Comparison of ENCODE assay signal across 8 cellular contexts in genomic region chr12:32139064-32139421, GRCh38. TPM values are rescaled to one million over a fixed set of nuclear protein-coding genes. Genes with fewer than 3 reads are reported as not detected.
DNase-seq lines count a peak whose midpoint lies in the region; ATAC-seq and TF ChIP-seq lines count a peak whose summit lies in the region.

No MANE protein-coding gene starts in this region.

- 32 to 50% (median 42%) methylated on average over 2 of the region's 2 CpGs for whole genome bisulfite sequencing in heart left ventricle, 4 donors

- H3K9me3 Mint-ChIP-seq in endothelial cell (ENCODE audit: unreplicated experiment): no peaks in the 10 kb centered on the region

- H3K27ac Mint-ChIP-seq in endothelial cell (ENCODE audit: unreplicated experiment): peak overlapping the region; percentile 96

- TF ChIP-seq POLR2A in heart left ventricle (IDR thresholded peaks at IDR 0.05): no peak

- intact Hi-C loops in heart left ventricle (cut with DNase I): no loop called here
- intact Hi-C loops in cardiac septum (cut with DNase I): no loop called here

- H3K4me3 ChIP-seq in heart left ventricle: peak overlapping the region in 10 of 12 donors; percentile 27 to 59 (median 46)
- peak overlapping the region; percentile 13 for H3K4me3 ChIP-seq in NT2/D1 (ENCODE audit: insufficient read length, low read depth)
- peak overlapping the region; percentile 37 for H3K4me3 ChIP-seq in rectal smooth muscle tissue (ENCODE audit: low read length)

- H3K27ac ChIP-seq in heart left ventricle: peak overlapping the region in 3 of 12 donors; percentile 28 to 52 (median 42)
- no peak overlapping the region for H3K27ac ChIP-seq in rectal smooth muscle tissue (ENCODE audit: low read depth, low read length)

- H3K4me1 Mint-ChIP-seq in endothelial cell (ENCODE audit: unreplicated experiment): peaks cover 41% of the 10 kb centered on the region

- H3K27me3 ChIP-seq in heart left ventricle (no peaks in the 10 kb centered on the region), NT2/D1 (ENCODE audit: insufficient read depth, insufficient read length) (no peaks in the 10 kb centered on the region), rectal smooth muscle tissue (ENCODE audit: control insufficient read depth, insufficient read depth, low read length) (no peaks in the 10 kb centered on the region)

- TF ChIP-seq CTCF in heart left ventricle (IDR thresholded peaks at IDR 0.05) (no peak), endothelial cell (IDR thresholded peaks at IDR 0.05; ENCODE audit: unreplicated experiment) (no peak)

- H3K4me3 Mint-ChIP-seq in endothelial cell (ENCODE audit: unreplicated experiment): peak overlapping the region; percentile 78

- H3K27me3 Mint-ChIP-seq in endothelial cell (ENCODE audit: unreplicated experiment): no peaks in the 10 kb centered on the region

- H3K4me1 ChIP-seq in heart left ventricle: peaks cover 0 to 24% (median 6%) of the 10 kb centered on the region in 12 donors
- peaks cover 2% of the 10 kb centered on the region for H3K4me1 ChIP-seq in NT2/D1 (ENCODE audit: insufficient read depth, insufficient read length)
- peaks cover 4% of the 10 kb centered on the region for H3K4me1 ChIP-seq in rectal smooth muscle tissue (ENCODE audit: control insufficient read depth, insufficient read depth, low read length)

- peak in 3 of 4 donors; percentile 42 to 59 (median 57) for ATAC-seq in heart left ventricle
- ATAC-seq in HG02852 (IDR thresholded peaks at IDR 0.05; ENCODE audit: unreplicated experiment): peak; percentile 94

- no peaks in the 10 kb centered on the region for H3K9me3 ChIP-seq in heart left ventricle
- H3K9me3 ChIP-seq in NT2/D1 (ENCODE audit: insufficient read depth, low read length): no peaks in the 10 kb centered on the region

- DNase-seq in heart left ventricle: no peak
- no peak for DNase-seq in cardiac septum (ENCODE audit: low spot score)
- DNase-seq in NT2/D1 (ENCODE audit: low read depth, low spot score): no peak
- DNase-seq in endothelial cell (ENCODE audit: low spot score): no peak
- no peak for DNase-seq in kidney glomerular epithelial cell (lab: John Stamatoyannopoulos, UW)
- DNase-seq in NCI-H2081 treated with DMSO at 0.1 percent for 48 hours (lab: John Stamatoyannopoulos, UW): no peak

- no peaks in the 10 kb centered on the region for H3K36me3 ChIP-seq in heart left ventricle
- H3K36me3 ChIP-seq in NT2/D1 (ENCODE audit: insufficient read depth, insufficient read length, low read length): peaks cover 9% of the 10 kb centered on the region
- H3K36me3 ChIP-seq in rectal smooth muscle tissue (ENCODE audit: control insufficient read depth, insufficient read depth, low read length): no peaks in the 10 kb centered on the region

- H3K9ac ChIP-seq in NT2/D1 (ENCODE audit: insufficient read length, low read depth) (peak overlapping the region; percentile 58), rectal smooth muscle tissue (ENCODE audit: low read length) (no peak overlapping the region)

- no peaks in the 10 kb centered on the region for H3K36me3 Mint-ChIP-seq in endothelial cell (ENCODE audit: low read depth, unreplicated experiment)

RNA-seq across cellular contexts. Expression of gene BICD1, which starts 32.4 kb away (rescaled TPM):
- total RNA-seq in heart left ventricle (10 to 100 TPM in 4 of 9 donors, 1 to 10 TPM in 5; 2.1 to 16.3 (median 8.9) TPM), cardiac septum (19.8 TPM), endothelial cell (ENCODE audit: unreplicated experiment) (87.9 TPM)
- 1 to 10 TPM; 3.8 to 5.7 TPM for polyA plus RNA-seq in heart left ventricle
